Comparison of ENCODE assay signal across 1 cellular context in the genomic region with DNA sequence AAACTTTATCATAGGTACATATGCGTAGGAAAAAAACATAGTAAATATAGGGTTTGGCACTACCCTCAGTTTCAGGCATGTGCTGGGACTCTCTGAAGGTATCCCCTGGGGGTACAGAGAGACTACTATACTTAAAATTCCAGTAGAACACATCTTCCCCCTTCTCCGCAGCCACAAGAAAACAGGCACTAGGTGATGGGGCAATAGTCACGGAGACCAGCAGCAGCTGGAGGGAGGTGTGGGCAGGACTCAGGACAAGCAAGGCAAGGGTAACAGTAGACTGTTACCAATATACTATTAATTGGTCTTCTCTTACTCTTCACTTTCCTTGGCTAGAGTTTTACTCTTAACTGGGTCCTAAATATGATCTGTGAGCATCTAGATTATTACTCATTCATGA.
TF ChIP-seq lines count a peak whose summit lies in the region.

No MANE protein-coding gene starts in this region.

TF ChIP-seq in GM23338, 12 proteins besides CTCF, POLR2A, EP300 and RAD21 (continued from another document):
- TF ChIP-seq, protein P1, sequence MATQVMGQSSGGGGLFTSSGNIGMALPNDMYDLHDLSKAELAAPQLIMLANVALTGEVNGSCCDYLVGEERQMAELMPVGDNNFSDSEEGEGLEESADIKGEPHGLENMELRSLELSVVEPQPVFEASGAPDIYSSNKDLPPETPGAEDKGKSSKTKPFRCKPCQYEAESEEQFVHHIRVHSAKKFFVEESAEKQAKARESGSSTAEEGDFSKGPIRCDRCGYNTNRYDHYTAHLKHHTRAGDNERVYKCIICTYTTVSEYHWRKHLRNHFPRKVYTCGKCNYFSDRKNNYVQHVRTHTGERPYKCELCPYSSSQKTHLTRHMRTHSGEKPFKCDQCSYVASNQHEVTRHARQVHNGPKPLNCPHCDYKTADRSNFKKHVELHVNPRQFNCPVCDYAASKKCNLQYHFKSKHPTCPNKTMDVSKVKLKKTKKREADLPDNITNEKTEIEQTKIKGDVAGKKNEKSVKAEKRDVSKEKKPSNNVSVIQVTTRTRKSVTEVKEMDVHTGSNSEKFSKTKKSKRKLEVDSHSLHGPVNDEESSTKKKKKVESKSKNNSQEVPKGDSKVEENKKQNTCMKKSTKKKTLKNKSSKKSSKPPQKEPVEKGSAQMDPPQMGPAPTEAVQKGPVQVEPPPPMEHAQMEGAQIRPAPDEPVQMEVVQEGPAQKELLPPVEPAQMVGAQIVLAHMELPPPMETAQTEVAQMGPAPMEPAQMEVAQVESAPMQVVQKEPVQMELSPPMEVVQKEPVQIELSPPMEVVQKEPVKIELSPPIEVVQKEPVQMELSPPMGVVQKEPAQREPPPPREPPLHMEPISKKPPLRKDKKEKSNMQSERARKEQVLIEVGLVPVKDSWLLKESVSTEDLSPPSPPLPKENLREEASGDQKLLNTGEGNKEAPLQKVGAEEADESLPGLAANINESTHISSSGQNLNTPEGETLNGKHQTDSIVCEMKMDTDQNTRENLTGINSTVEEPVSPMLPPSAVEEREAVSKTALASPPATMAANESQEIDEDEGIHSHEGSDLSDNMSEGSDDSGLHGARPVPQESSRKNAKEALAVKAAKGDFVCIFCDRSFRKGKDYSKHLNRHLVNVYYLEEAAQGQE (IDR thresholded peaks at IDR 0.05; ENCODE audit: unreplicated experiment): no peak
- TF ChIP-seq POLR2AphosphoS5 (IDR thresholded peaks at IDR 0.05; ENCODE audit: low read depth) (no peak), ZNF114 (CRISPR knock-in tag; IDR thresholded peaks at IDR 0.05) (no peak), STAT1 (IDR thresholded peaks at IDR 0.05; ENCODE audit: unreplicated experiment) (no peak), EZH2 (IDR thresholded peaks at IDR 0.05; ENCODE audit: low read depth, unreplicated experiment) (no peak), EZH2phosphoT487 (IDR thresholded peaks at IDR 0.05; ENCODE audit: unreplicated experiment) (no peak), CREB1 (CRISPR knock-in tag; IDR thresholded peaks at IDR 0.05; ENCODE audit: low read depth) (no peak), NANOG (IDR thresholded peaks at IDR 0.05; ENCODE audit: borderline replicate concordance) (no peak)
- TF ChIP-seq, protein P2, sequence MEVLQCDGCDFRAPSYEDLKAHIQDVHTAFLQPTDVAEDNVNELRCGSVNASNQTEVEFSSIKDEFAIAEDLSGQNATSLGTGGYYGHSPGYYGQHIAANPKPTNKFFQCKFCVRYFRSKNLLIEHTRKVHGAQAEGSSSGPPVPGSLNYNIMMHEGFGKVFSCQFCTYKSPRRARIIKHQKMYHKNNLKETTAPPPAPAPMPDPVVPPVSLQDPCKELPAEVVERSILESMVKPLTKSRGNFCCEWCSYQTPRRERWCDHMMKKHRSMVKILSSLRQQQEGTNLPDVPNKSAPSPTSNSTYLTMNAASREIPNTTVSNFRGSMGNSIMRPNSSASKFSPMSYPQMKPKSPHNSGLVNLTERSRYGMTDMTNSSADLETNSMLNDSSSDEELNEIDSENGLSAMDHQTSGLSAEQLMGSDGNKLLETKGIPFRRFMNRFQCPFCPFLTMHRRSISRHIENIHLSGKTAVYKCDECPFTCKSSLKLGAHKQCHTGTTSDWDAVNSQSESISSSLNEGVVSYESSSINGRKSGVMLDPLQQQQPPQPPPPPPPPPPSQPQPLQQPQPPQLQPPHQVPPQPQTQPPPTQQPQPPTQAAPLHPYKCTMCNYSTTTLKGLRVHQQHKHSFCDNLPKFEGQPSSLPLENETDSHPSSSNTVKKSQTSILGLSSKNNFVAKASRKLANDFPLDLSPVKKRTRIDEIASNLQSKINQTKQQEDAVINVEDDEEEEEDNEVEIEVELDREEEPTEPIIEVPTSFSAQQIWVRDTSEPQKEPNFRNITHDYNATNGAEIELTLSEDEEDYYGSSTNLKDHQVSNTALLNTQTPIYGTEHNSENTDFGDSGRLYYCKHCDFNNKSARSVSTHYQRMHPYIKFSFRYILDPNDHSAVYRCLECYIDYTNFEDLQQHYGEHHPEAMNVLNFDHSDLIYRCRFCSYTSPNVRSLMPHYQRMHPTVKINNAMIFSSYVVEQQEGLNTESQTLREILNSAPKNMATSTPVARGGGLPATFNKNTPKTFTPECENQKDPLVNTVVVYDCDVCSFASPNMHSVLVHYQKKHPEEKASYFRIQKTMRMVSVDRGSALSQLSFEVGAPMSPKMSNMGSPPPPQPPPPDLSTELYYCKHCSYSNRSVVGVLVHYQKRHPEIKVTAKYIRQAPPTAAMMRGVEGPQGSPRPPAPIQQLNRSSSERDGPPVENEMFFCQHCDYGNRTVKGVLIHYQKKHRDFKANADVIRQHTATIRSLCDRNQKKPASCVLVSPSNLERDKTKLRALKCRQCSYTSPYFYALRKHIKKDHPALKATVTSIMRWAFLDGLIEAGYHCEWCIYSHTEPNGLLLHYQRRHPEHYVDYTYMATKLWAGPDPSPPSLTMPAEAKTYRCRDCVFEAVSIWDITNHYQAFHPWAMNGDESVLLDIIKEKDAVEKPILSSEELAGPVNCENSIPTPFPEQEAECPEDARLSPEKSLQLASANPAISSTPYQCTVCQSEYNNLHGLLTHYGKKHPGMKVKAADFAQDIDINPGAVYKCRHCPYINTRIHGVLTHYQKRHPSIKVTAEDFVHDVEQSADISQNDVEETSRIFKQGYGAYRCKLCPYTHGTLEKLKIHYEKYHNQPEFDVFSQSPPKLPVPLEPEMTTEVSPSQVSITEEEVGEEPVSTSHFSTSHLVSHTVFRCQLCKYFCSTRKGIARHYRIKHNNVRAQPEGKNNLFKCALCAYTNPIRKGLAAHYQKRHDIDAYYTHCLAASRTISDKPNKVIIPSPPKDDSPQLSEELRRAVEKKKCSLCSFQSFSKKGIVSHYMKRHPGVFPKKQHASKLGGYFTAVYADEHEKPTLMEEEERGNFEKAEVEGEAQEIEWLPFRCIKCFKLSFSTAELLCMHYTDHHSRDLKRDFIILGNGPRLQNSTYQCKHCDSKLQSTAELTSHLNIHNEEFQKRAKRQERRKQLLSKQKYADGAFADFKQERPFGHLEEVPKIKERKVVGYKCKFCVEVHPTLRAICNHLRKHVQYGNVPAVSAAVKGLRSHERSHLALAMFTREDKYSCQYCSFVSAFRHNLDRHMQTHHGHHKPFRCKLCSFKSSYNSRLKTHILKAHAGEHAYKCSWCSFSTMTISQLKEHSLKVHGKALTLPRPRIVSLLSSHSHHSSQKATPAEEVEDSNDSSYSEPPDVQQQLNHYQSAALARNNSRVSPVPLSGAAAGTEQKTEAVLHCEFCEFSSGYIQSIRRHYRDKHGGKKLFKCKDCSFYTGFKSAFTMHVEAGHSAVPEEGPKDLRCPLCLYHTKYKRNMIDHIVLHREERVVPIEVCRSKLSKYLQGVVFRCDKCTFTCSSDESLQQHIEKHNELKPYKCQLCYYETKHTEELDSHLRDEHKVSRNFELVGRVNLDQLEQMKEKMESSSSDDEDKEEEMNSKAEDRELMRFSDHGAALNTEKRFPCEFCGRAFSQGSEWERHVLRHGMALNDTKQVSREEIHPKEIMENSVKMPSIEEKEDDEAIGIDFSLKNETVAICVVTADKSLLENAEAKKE (CRISPR knock-in tag; IDR thresholded peaks at IDR 0.05): no peak
- TF ChIP-seq, protein P3, sequence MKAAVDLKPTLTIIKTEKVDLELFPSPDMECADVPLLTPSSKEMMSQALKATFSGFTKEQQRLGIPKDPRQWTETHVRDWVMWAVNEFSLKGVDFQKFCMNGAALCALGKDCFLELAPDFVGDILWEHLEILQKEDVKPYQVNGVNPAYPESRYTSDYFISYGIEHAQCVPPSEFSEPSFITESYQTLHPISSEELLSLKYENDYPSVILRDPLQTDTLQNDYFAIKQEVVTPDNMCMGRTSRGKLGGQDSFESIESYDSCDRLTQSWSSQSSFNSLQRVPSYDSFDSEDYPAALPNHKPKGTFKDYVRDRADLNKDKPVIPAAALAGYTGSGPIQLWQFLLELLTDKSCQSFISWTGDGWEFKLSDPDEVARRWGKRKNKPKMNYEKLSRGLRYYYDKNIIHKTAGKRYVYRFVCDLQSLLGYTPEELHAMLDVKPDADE (IDR thresholded peaks at IDR 0.05): no peak
